Comparison of ENCODE assay signal across 20 cellular contexts in genomic region chr3:40588406-40588805, GRCh38.
DNase-seq lines count a peak whose midpoint lies in the region; TF ChIP-seq lines count a peak whose summit lies in the region.
"Had no signal": no experiment of that assay in that cellular context is flagged by ENCODE, and none has a peak within 500 bp of the region (broad histone marks: within the 10 kb centered on the region; RNA-seq: fewer than 3 reads in every experiment).

No MANE protein-coding gene starts in this region.

- H3K4me1 Mint-ChIP-seq in endodermal cell, result peaks cover 11% of the 10 kb centered on the region
- H3K4me1 Mint-ChIP-seq: activated CD8-positive, alpha-beta memory T cell treated with anti-CD3 and anti-CD28 coated beads, Interleukin-2, amount 10 ng/mL, durations not matched to agents 7 days and 5 days; CD8-positive, alpha-beta memory T cell had no signal

- H3K4me3 Mint-ChIP-seq in endodermal cell, result no peak overlapping the region
- H3K4me3 Mint-ChIP-seq: activated CD8-positive, alpha-beta memory T cell treated with anti-CD3 and anti-CD28 coated beads, Interleukin-2, amount 10 ng/mL, durations not matched to agents 7 days and 5 days; CD8-positive, alpha-beta memory T cell; IgD-negative memory B cell; stimulated activated naive CD8-positive, alpha-beta T cell treated with anti-CD3 and anti-CD28 coated beads, Interleukin-15, Interleukin-2, amounts not matched to agents 100 ng/mL and 50 ng/mL, for 24 hours had no signal

- WGBS in endodermal cell (ENCODE audit: insufficient coverage in 1 of 2, insufficient read length in 1 of 2), 2 experiments, result 86 to 87% methylated on average over 2 to 5 of the region's 5 CpGs
- WGBS in stomach, 5 donors, result 79 to 92% (median 81%) methylated on average over 5 of the region's 5 CpGs

- H3K27me3 ChIP-seq in endodermal cell (ENCODE audit: control insufficient read depth, insufficient read depth, low read length, poor library complexity, severe bottlenecking) (no peaks in the 10 kb centered on the region), stomach (no peaks in the 10 kb centered on the region)
- H3K27me3 ChIP-seq: body of pancreas, vagina had no signal

- no peaks in the 10 kb centered on the region for H3K4me1 ChIP-seq in endodermal cell (ENCODE audit: control insufficient read depth, insufficient read depth, low read length)
- H3K4me1 ChIP-seq in stomach, result peaks cover 0 to 9% (median 4%) of the 10 kb centered on the region in 4 donors
- H3K4me1 ChIP-seq: body of pancreas had no signal

- no peak for TF ChIP-seq EP300 in stomach (IDR thresholded peaks at IDR 0.05)

- H3K9me3 Mint-ChIP-seq in endodermal cell, result no peaks in the 10 kb centered on the region
- H3K9me3 Mint-ChIP-seq: CD8-positive, alpha-beta memory T cell; IgD-negative memory B cell; stimulated activated naive CD8-positive, alpha-beta T cell treated with anti-CD3 and anti-CD28 coated beads, Interleukin-15, Interleukin-2, amounts not matched to agents 100 ng/mL and 50 ng/mL, for 24 hours had no signal

- H3K27ac Mint-ChIP-seq in endodermal cell, result no peak overlapping the region
- H3K27ac Mint-ChIP-seq: activated CD8-positive, alpha-beta memory T cell treated with anti-CD3 and anti-CD28 coated beads, Interleukin-2, amount 10 ng/mL, durations not matched to agents 7 days and 5 days; CD8-positive, alpha-beta memory T cell; stimulated activated naive CD8-positive, alpha-beta T cell treated with anti-CD3 and anti-CD28 coated beads, Interleukin-15, Interleukin-2, amounts not matched to agents 100 ng/mL and 50 ng/mL, for 24 hours had no signal

- H3K36me3 Mint-ChIP-seq in endodermal cell (ENCODE audit: low read depth), result no peaks in the 10 kb centered on the region
- H3K36me3 Mint-ChIP-seq: activated CD8-positive, alpha-beta memory T cell treated with anti-CD3 and anti-CD28 coated beads, Interleukin-2, amount 10 ng/mL, durations not matched to agents 7 days and 5 days; CD8-positive, alpha-beta memory T cell; IgD-negative memory B cell had no signal

- TF ChIP-seq CTCF in endodermal cell (conservative IDR thresholded peaks at IDR 0.05) (peak; percentile 70), stomach (IDR thresholded peaks at IDR 0.05) (no peak)

- H3K9me3 ChIP-seq in endodermal cell (ENCODE audit: control insufficient read depth, low read length), result no peaks in the 10 kb centered on the region
- no peaks in the 10 kb centered on the region for H3K9me3 ChIP-seq in stomach
- H3K9me3 ChIP-seq: body of pancreas, SK-N-SH, vagina had no signal

- H3K4me3 ChIP-seq in endodermal cell (ENCODE audit: low read length), result no peak overlapping the region
- H3K4me3 ChIP-seq in stomach, result no peak overlapping the region
- H3K4me3 ChIP-seq: body of pancreas, smooth muscle cell, vagina had no signal

- intact Hi-C loops in posterior cingulate gyrus (cut with DNase I) (loop anchor here (10.0 kb wide), 1 partner anchor 106 kb away; no protein-coding TSS in a partner anchor), stomach (cut with DNase I; ENCODE audit: low total_unique reads) (no loop called here)

- H3K36me3 ChIP-seq in endodermal cell (ENCODE audit: control insufficient read depth, insufficient read depth, low read length) (no peaks in the 10 kb centered on the region), stomach (no peaks in the 10 kb centered on the region)
- H3K36me3 ChIP-seq: vagina had no signal

- no peak overlapping the region for H3K9ac ChIP-seq in endodermal cell (ENCODE audit: extremely low read depth, low read length, poor library complexity, severe bottlenecking)
- H3K9ac ChIP-seq: SK-N-SH had no signal

- DNase-seq in NCI-H526 (lab: John Stamatoyannopoulos, UW), result peak; percentile 12 to 50
- no peak for DNase-seq in NCI-H526 treated with DMSO at 0.1 percent for 48 hours (lab: John Stamatoyannopoulos, UW)
- peak; percentile 5 for DNase-seq in NCI-H748 treated with DMSO at 0.1 percent for 48 hours (lab: John Stamatoyannopoulos, UW)
- peak; percentile 75 for DNase-seq in endodermal cell
- DNase-seq in renal cortical epithelial cell (ENCODE audit: low read depth), result peak; percentile 16
- no peak for DNase-seq in posterior cingulate gyrus
- DNase-seq in stomach, result no peak
- DNase-seq in LoVo (ENCODE audit: low spot score), result no peak
- DNase-seq: ACHN; activated CD8-positive, alpha-beta memory T cell treated with anti-CD3 and anti-CD28 coated beads, Interleukin-2, amount 10 ng/mL, durations not matched to agents 7 days and 5 days; activated naive CD4-positive, alpha-beta T cell; body of pancreas; CD8-positive, alpha-beta memory T cell; GDM1; NCI-H146; SK-N-SH had no signal

- no peak for TF ChIP-seq POLR2A in stomach (IDR thresholded peaks at IDR 0.05)

- peaks cover 15% of the 10 kb centered on the region for H3K27me3 Mint-ChIP-seq in endodermal cell (ENCODE audit: insufficient read depth)

- H3K27ac ChIP-seq in endodermal cell (ENCODE audit: low read depth, low read length) (no peak overlapping the region), stomach (no peak overlapping the region)
- H3K27ac ChIP-seq: body of pancreas, vagina had no signal

Comparison
In these comparisons a context has a peak if more than half of its experiments do, and no peak if none do; other contexts are left out.
1. DNase-seq: peak in NCI-H526 (2 of 2), NCI-H748 treated with DMSO at 0.1 percent for 48 hours (single experiment), endodermal cell (single experiment) and renal cortical epithelial cell (single experiment); none in NCI-H526 treated with DMSO at 0.1 percent for 48 hours (single experiment), posterior cingulate gyrus (0 of 10), stomach (single experiment) and LoVo (single experiment).